In the genomic region with DNA sequence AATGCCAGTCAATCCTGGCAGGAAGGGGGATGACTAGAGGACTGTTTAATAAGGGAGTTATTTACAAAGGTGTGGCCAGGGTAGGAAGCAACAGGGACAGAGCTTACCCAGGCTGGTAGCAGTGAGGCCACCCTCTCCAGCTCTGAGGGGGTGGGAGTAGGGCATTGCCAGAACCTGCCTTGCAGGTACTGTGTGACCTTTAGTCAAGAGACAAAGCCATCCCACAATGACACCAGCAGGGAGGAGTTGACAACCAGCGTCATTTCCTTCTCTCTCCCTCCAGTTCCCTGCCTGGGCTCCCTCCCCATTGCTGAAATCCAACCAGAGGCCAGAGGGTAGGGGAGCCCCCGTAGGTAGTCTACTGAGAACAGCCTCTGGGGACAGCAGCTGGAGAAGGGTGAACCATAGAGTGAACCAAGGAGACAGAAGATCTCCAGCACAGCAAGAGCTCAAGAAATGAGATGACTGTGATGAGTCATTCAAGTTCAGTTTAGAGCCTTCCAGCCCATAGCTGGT, we compare ENCODE assay signal across 11 cellular contexts. TPM values are rescaled to one million over a fixed set of nuclear protein-coding genes. Genes with fewer than 3 reads are reported as not detected.
DNase-seq lines count a peak whose midpoint lies in the region; ATAC-seq, FAIRE-seq and TF ChIP-seq lines count a peak whose summit lies in the region.
"Had no signal": no experiment of that assay in that cellular context is flagged by ENCODE, and none has a peak within 500 bp of the region (broad histone marks: within the 10 kb centered on the region; RNA-seq: fewer than 3 reads in every experiment).

No MANE protein-coding gene starts in this region.

- no peaks in the 10 kb centered on the region for H3K36me3 ChIP-seq in kidney (ENCODE audit: control insufficient read depth in 1 of 2, insufficient read depth in 2 of 2, low read length in 2 of 2)

- no peak overlapping the region for H3K4me3 Mint-ChIP-seq in activated naive CD8-positive, alpha-beta T cell treated with anti-CD3 and anti-CD28 coated beads, Interleukin-2, amount 10 ng/mL, durations not matched to agents 7 days and 5 days
- H3K4me3 Mint-ChIP-seq in HFFc6: no peak overlapping the region
- H3K4me3 Mint-ChIP-seq: nephron had no signal

- H3K4me1 Mint-ChIP-seq in activated naive CD8-positive, alpha-beta T cell treated with anti-CD3 and anti-CD28 coated beads, Interleukin-2, amount 10 ng/mL, durations not matched to agents 7 days and 5 days: peaks cover 26% of the 10 kb centered on the region
- peaks cover 25% of the 10 kb centered on the region for H3K4me1 Mint-ChIP-seq in HFFc6 (ENCODE audit: low read depth)

- H3K4me3 ChIP-seq in kidney (ENCODE audit: low read length in 2 of 2): no peak overlapping the region

- no peak for TF ChIP-seq CTCF in kidney (IDR thresholded peaks at IDR 0.05; ENCODE audit: borderline replicate concordance, extremely low read depth, insufficient read depth)
- no peak for TF ChIP-seq CTCF in HFFc6 (IDR thresholded peaks at IDR 0.05)

- H3K36me3 Mint-ChIP-seq in activated naive CD8-positive, alpha-beta T cell treated with anti-CD3 and anti-CD28 coated beads, Interleukin-2, amount 10 ng/mL, durations not matched to agents 7 days and 5 days: peaks cover 3% of the 10 kb centered on the region
- H3K36me3 Mint-ChIP-seq in HFFc6 (ENCODE audit: low read depth): peaks cover 12% of the 10 kb centered on the region

- peaks cover 2 to 5% of the 10 kb centered on the region in 2 donors for H3K9me3 ChIP-seq in kidney (ENCODE audit: control insufficient read depth in 1 of 2, low read length in 2 of 2)

- POLR2A ChIA-PET in activated naive CD8-positive, alpha-beta T cell treated with anti-CD3 and anti-CD28 coated beads, Interleukin-2, amount 10 ng/mL, durations not matched to agents 7 days and 5 days (lab: Charles Lee): no interaction called here

- no peaks in the 10 kb centered on the region for H3K4me1 ChIP-seq in kidney (ENCODE audit: control insufficient read depth in 1 of 2, insufficient read depth in 1 of 2, low read depth in 1 of 2, low read length in 2 of 2)

- H3K27ac ChIP-seq in kidney (ENCODE audit: low read depth in 2 of 2, low read length in 2 of 2): no peak overlapping the region

- intact Hi-C loops in kidney (cut with DNase I): no loop called here

- H3K9ac ChIP-seq in kidney (ENCODE audit: low read length in 2 of 2): no peak overlapping the region

- no peak overlapping the region for H3K27ac Mint-ChIP-seq in activated naive CD8-positive, alpha-beta T cell treated with anti-CD3 and anti-CD28 coated beads, Interleukin-2, amount 10 ng/mL, durations not matched to agents 7 days and 5 days
- H3K27ac Mint-ChIP-seq in HFFc6: no peak overlapping the region
- H3K27ac Mint-ChIP-seq: nephron had no signal

- peaks cover 8% of the 10 kb centered on the region for H3K9me3 Mint-ChIP-seq in activated naive CD8-positive, alpha-beta T cell treated with anti-CD3 and anti-CD28 coated beads, Interleukin-2, amount 10 ng/mL, durations not matched to agents 7 days and 5 days
- peaks cover 10% of the 10 kb centered on the region for H3K9me3 Mint-ChIP-seq in HFFc6

- FAIRE-seq in kidney (lab: Jason Lieb, UNC): no peak

- H3K27me3 Mint-ChIP-seq in activated naive CD8-positive, alpha-beta T cell treated with anti-CD3 and anti-CD28 coated beads, Interleukin-2, amount 10 ng/mL, durations not matched to agents 7 days and 5 days: peaks cover 7% of the 10 kb centered on the region
- peaks cover 13% of the 10 kb centered on the region for H3K27me3 Mint-ChIP-seq in HFFc6 (ENCODE audit: insufficient read depth)

- peak; percentile 4 to 7 for DNase-seq in stimulated activated CD4-positive, alpha-beta T cell treated with anti-CD3 and anti-CD28 coated beads, Interleukin-15, amount 100 ng/mL, for 48 hours (ENCODE audit: low read depth in 2 of 2)
- no peak for DNase-seq in stimulated activated CD4-positive, alpha-beta T cell treated with anti-CD3 and anti-CD28 coated beads, Interleukin-4, amount 100 ng/mL, for 4 hours
- no peak for DNase-seq in activated naive CD8-positive, alpha-beta T cell treated with anti-CD3 and anti-CD28 coated beads, Interleukin-2, amount 10 ng/mL, durations not matched to agents 7 days and 5 days
- DNase-seq in cerebellum (ENCODE audit: low spot score) (no peak), kidney (no peak), HFFc6 (no peak), RKO (ENCODE audit: low spot score) (no peak)
- DNase-seq: EL, NCI-H82 had no signal

- ATAC-seq in HG03103 (IDR thresholded peaks at IDR 0.05; ENCODE audit: low read depth, unreplicated experiment): peak; percentile 63
- peak; percentile 68 for ATAC-seq in activated naive CD8-positive, alpha-beta T cell treated with anti-CD3 and anti-CD28 coated beads, Interleukin-2, amount 10 ng/mL, durations not matched to agents 7 days and 5 days (ENCODE audit: low read depth)

RNA-seq across cellular contexts. Expression of gene SPATA13, which starts 33.3 kb away (rescaled TPM):
- 10 to 100 TPM; 78.7 to 89.9 TPM for total RNA-seq in activated naive CD8-positive, alpha-beta T cell treated with anti-CD3 and anti-CD28 coated beads, Interleukin-2, amount 10 ng/mL, durations not matched to agents 7 days and 5 days
- total RNA-seq in cerebellum (32.1 TPM), kidney (69.2 TPM)
- 12.3 TPM for polyA plus RNA-seq in kidney (ENCODE audit: insufficient read depth, low read depth, low replicate concordance)
- 1 to 10 TPM; 7.0 to 9.2 (median 8.4) TPM for total RNA-seq in HFFc6 (2021; fragmentation: NEBNext Ultra II Directional; extraction: Animal tissue kit (Norgen Biotek cat#: 25700))

Comparison
In these comparisons a context has a peak if more than half of its experiments do, and no peak if none do; other contexts are left out.
1. DNase-seq: peak in stimulated activated CD4-positive, alpha-beta T cell treated with anti-CD3 and anti-CD28 coated beads, Interleukin-15, amount 100 ng/mL, for 48 hours (2 of 2); none in stimulated activated CD4-positive, alpha-beta T cell treated with anti-CD3 and anti-CD28 coated beads, Interleukin-4, amount 100 ng/mL, for 4 hours (0 of 2), activated naive CD8-positive, alpha-beta T cell treated with anti-CD3 and anti-CD28 coated beads, Interleukin-2, amount 10 ng/mL, durations not matched to agents 7 days and 5 days (single experiment), cerebellum (single experiment), kidney (single experiment), HFFc6 (single experiment) and RKO (single experiment).